Comparison of ENCODE assay signal across 1 cellular context in genomic region chr18:63111549-63112402, GRCh38.
TF ChIP-seq lines count a peak whose summit lies in the region.

No MANE protein-coding gene starts in this region.

TF ChIP-seq in IMR-90, 13 proteins besides CTCF, POLR2A, EP300 and RAD21 (continued from another document):
- TF ChIP-seq ELK1 (IDR thresholded peaks at IDR 0.05; ENCODE audit: borderline replicate concordance, low read depth, low read length) (no peak), RCOR1 (IDR thresholded peaks at IDR 0.05; ENCODE audit: insufficient replicate concordance, low read length) (no peak), SMC3 (IDR thresholded peaks at IDR 0.05; ENCODE audit: low read depth, low read length) (no peak), CEBPB (IDR thresholded peaks at IDR 0.05; ENCODE audit: low read depth, low read length) (0 out of 2 replicates have a peak, but pooled peaks have one; percentile 22)
